Comparison of ENCODE assay signal across 8 cellular contexts in the genomic region with DNA sequence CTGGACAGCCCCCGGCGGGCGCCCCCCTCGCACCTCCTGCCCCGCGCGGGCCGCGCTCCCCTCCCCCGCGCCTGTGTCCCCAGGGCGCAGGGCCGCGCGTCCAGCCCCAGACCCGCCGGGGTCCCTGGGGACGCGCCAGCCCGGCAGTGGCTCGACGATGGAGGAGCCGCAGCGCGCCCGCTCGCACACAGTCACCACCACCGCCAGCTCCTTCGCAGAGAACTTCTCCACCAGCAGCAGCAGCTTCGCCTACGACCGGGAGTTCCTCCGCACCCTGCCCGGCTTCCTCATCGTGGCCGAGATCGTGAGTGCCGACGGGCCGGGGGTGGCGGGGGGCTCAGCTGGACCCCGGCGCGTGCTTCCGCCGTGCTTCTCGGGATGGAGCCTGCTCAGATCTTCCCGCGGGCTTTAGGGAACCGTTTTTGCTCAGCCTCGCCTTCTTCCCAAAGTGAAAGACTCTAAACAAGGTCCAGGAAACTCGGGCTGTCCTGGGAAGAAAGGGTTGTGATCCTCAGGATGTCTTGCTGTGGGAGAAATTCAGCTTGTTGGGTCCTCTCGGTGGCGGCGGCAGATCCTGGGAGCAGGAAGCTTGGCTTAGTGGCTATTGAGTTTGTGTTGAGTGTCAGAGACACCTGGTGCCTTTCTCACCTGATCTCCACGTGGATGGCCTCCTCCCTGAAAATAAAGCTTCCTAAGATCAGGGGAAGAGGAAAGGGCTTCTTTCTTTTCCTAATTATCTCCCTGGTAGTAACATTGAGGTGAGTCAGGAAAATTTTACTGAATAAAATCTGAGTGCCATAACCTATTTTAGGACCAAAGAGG. TPM values are rescaled to one million over a fixed set of nuclear protein-coding genes. Genes with fewer than 3 reads are reported as not detected.
DNase-seq lines count a peak whose midpoint lies in the region; ATAC-seq, FAIRE-seq and TF ChIP-seq lines count a peak whose summit lies in the region.

No MANE protein-coding gene starts in this region.

- TF ChIP-seq EP300 in suprapubic skin (IDR thresholded peaks at IDR 0.05): no peak

- intact Hi-C loops in endothelial cell of umbilical vein (cut with micrococcal nuclease): loop anchor here (1.0 to 5.0 kb wide), 4 partner anchors 12 to 332 kb away; a partner anchor contains a TSS

- no peaks in the 10 kb centered on the region for H4K20me1 ChIP-seq in endothelial cell of umbilical vein (replicated peaks; ENCODE audit: control insufficient read depth, extremely low read depth, insufficient read depth, low read length)

- 4% methylated on average over 4 of the region's 56 CpGs for WGBS in suprapubic skin

- H3K4me1 ChIP-seq in endothelial cell of umbilical vein (ENCODE audit: control insufficient read depth, extremely low read depth, insufficient read depth, low read length) (peaks cover 15% of the 10 kb centered on the region), mucosa of rectum (ENCODE audit: control insufficient read depth in 2 of 2, insufficient read depth in 2 of 2, low read length in 2 of 2) (peaks cover 3 to 10% of the 10 kb centered on the region in 2 donors), suprapubic skin (peaks cover 20% of the 10 kb centered on the region)

- POLR2A ChIA-PET in BJ (lab: Charles Lee): no interaction called here
- POLR2A ChIA-PET in endothelial cell of umbilical vein (lab: Charles Lee): interaction anchor here (0.6 kb wide), 1 partner anchor 10 kb away, joined by 12 read pairs; no protein-coding TSS in a partner anchor

- H3K9ac ChIP-seq in endothelial cell of umbilical vein (replicated peaks; ENCODE audit: extremely low read depth, insufficient read depth, low read length) (peak overlapping the region; percentile 33), mucosa of rectum (ENCODE audit: low read depth in 1 of 2, low read length in 2 of 2) (peak overlapping the region; percentile 62 to 70)

- H3K27me3 ChIP-seq in BJ (ENCODE audit: control insufficient read depth, insufficient read depth, low read length) (peaks cover 22% of the 10 kb centered on the region), endothelial cell of umbilical vein (ENCODE audit: control insufficient read depth in 2 of 2, insufficient read depth in 2 of 2, low read length in 2 of 2) (no peaks in the 10 kb centered on the region), mucosa of rectum (ENCODE audit: control insufficient read depth in 2 of 2, insufficient read depth in 2 of 2, low read length in 2 of 2) (peaks cover 0 to 3% of the 10 kb centered on the region in 2 donors), suprapubic skin (peaks cover 3% of the 10 kb centered on the region)

- DNase-seq in BJ (ENCODE audit: low read depth): no peak
- DNase-seq in NB4 (ENCODE audit: low read depth): peak; percentile 82
- DNase-seq in activated CD4-positive, alpha-beta T cell treated with anti-CD3 and anti-CD28 coated beads, Interleukin-2, amount 50 U/mL, for 4 hours: peak; percentile 33 to 40
- peak; percentile 49 for DNase-seq in endothelial cell of umbilical vein (ENCODE audit: low read depth, low spot score)
- peak in 1 of 2 donors; percentile 64 for DNase-seq in suprapubic skin (ENCODE audit: low spot score in 2 of 2)
- DNase-seq in middle frontal gyrus (ENCODE audit: extremely low spot score, low spot score): no peak

- no TSS peak for BruUV-seq in endothelial cell of umbilical vein (replicated peaks; lab: Mats Ljungman, UMichigan)

- H3K36me3 ChIP-seq in BJ (ENCODE audit: control insufficient read depth, insufficient read depth, low read length): no peaks in the 10 kb centered on the region
- no peaks in the 10 kb centered on the region for H3K36me3 ChIP-seq in endothelial cell of umbilical vein (ENCODE audit: control insufficient read depth in 2 of 2, extremely low read depth in 1 of 2, insufficient read depth in 2 of 2, low read length in 2 of 2)
- no peaks in the 10 kb centered on the region for H3K36me3 ChIP-seq in mucosa of rectum (ENCODE audit: control insufficient read depth in 2 of 2, insufficient read depth in 2 of 2, low read length in 2 of 2)
- no peaks in the 10 kb centered on the region for H3K36me3 ChIP-seq in suprapubic skin

- H3K79me2 ChIP-seq in endothelial cell of umbilical vein (ENCODE audit: control insufficient read depth, insufficient read depth, low read length): no peaks in the 10 kb centered on the region

- no peaks in the 10 kb centered on the region for H3K9me1 ChIP-seq in endothelial cell of umbilical vein (replicated peaks; ENCODE audit: control insufficient read depth, extremely low read depth, insufficient read depth, low read length)

- ATAC-seq in GM19463 (IDR thresholded peaks at IDR 0.05; ENCODE audit: unreplicated experiment): peak; percentile 31

- TF ChIP-seq CTCF in BJ (IDR thresholded peaks at IDR 0.05; ENCODE audit: insufficient read depth, low read depth, low read length) (no peak), NB4 (IDR thresholded peaks at IDR 0.05; ENCODE audit: low read depth, low read length) (no peak), endothelial cell of umbilical vein (IDR thresholded peaks at IDR 0.05; ENCODE audit: extremely low read depth in 1 of 2, insufficient read depth in 1 of 2, low read depth in 1 of 2, low read length in 2 of 2) (no peak), suprapubic skin (IDR thresholded peaks at IDR 0.05) (no peak)

- H3K27ac ChIP-seq in endothelial cell of umbilical vein (ENCODE audit: insufficient read depth, low read depth, low read length): no peak overlapping the region
- peak overlapping the region; percentile 57 to 58 for H3K27ac ChIP-seq in mucosa of rectum (ENCODE audit: low read depth in 2 of 2, low read length in 2 of 2)
- peak overlapping the region; percentile 69 for H3K27ac ChIP-seq in suprapubic skin

- CTCF ChIA-PET in BJ (lab: Yijun Ruan, JAX) (interaction anchor here (1.3 kb wide), 1 partner anchor 9 kb away, joined by 4 read pairs; no protein-coding TSS in a partner anchor), endothelial cell of umbilical vein (lab: Charles Lee) (interaction anchor here (0.9 to 2.4 kb wide), 17 partner anchors 10 to 423 kb away, joined by 3 to 27 read pairs (median 5); no protein-coding TSS in a partner anchor)

- H3K9me3 ChIP-seq in endothelial cell of umbilical vein (replicated peaks; ENCODE audit: control insufficient read depth, insufficient read depth, low read length) (no peaks in the 10 kb centered on the region), mucosa of rectum (ENCODE audit: control insufficient read depth in 2 of 2, low read length in 2 of 2) (no peaks in the 10 kb centered on the region), suprapubic skin (peaks cover 5% of the 10 kb centered on the region)

- H2AFZ ChIP-seq in endothelial cell of umbilical vein (ENCODE audit: low read depth, low read length): peak overlapping the region; percentile 38

- H3K4me2 ChIP-seq in endothelial cell of umbilical vein (ENCODE audit: insufficient read depth, low read length): peak overlapping the region; percentile 74

- peak; percentile 75 for FAIRE-seq in endothelial cell of umbilical vein (lab: Jason Lieb, UNC)

- dilution Hi-C loops in endothelial cell of umbilical vein (cut with MboI; ENCODE audit: extremely low pct_ligation_motif_present, low sequenced_read_pairs): no loop called here

- no peak for TF ChIP-seq POLR2A in NB4 (IDR thresholded peaks at IDR 0.05; ENCODE audit: extremely low read depth, insufficient read length)
- no peak for TF ChIP-seq POLR2A in endothelial cell of umbilical vein (IDR thresholded peaks at IDR 0.05; ENCODE audit: low read depth, low read length)
- TF ChIP-seq POLR2A in suprapubic skin (IDR thresholded peaks at IDR 0.05): no peak

- H3K4me3 ChIP-seq in BJ (ENCODE audit: low read depth, low read length) (peak overlapping the region; percentile 45), NB4 (ENCODE audit: low read depth, low read length) (peak overlapping the region; percentile 56), endothelial cell of umbilical vein (replicated peaks in 1 of 3; ENCODE audit: insufficient read depth in 1 of 3, low read depth in 1 of 3, low read length in 3 of 3) (peak overlapping the region; percentile 67 to 78 (median 70)), mucosa of rectum (ENCODE audit: low read length in 2 of 2) (peak overlapping the region; percentile 72 to 77), suprapubic skin (peak overlapping the region; percentile 87)

TF ChIP-seq in endothelial cell of umbilical vein, 7 proteins besides CTCF, POLR2A, EP300 and RAD21:
- no peak for TF ChIP-seq GATA2 (IDR thresholded peaks at IDR 0.05; ENCODE audit: insufficient read depth, insufficient read length, low read depth, low read length)
- TF ChIP-seq FOS (IDR thresholded peaks at IDR 0.05; ENCODE audit: borderline replicate concordance, insufficient read depth, low read length): no peak
- no peak for TF ChIP-seq JUN (IDR thresholded peaks at IDR 0.05; ENCODE audit: borderline replicate concordance, insufficient read depth, insufficient read length, low read depth)
- TF ChIP-seq POLR2AphosphoS5 (IDR thresholded peaks at IDR 0.05; ENCODE audit: insufficient read depth, low read depth, low read length): no peak
- no peak for TF ChIP-seq MYC (IDR thresholded peaks at IDR 0.05; ENCODE audit: low read depth, low read length)
- no peak for TF ChIP-seq EZH2 (IDR thresholded peaks at IDR 0.05; ENCODE audit: borderline replicate concordance, low read depth, low read length, severe bottlenecking)
- TF ChIP-seq, protein P1, sequence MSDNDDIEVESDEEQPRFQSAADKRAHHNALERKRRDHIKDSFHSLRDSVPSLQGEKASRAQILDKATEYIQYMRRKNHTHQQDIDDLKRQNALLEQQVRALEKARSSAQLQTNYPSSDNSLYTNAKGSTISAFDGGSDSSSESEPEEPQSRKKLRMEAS (IDR thresholded peaks at IDR 0.05; ENCODE audit: insufficient read depth, insufficient read length): no peak

RNA-seq across cellular contexts. Expression of a gene that starts 0.5 kb away (rescaled TPM):
- polyA plus RNA-seq in BJ (2011; rRNA removed) (0.18 and 0.39 TPM in 2 replicates), endothelial cell of umbilical vein (11.8 and 11.9 TPM in 2 replicates)
- not detected in 2 replicates for polyA minus RNA-seq in BJ (2011; rRNA and poly(A)+ RNA removed)
- total RNA-seq in endothelial cell of umbilical vein (7.3 and 8.1 TPM in 2 replicates), suprapubic skin (10 to 100 TPM in 2 of 4 donors, 1 to 10 TPM in 2; 7.4 to 16.3 (median 10.6) TPM)
- 5.4 and 5.8 TPM in 2 replicates for polyA plus RNA-seq in endothelial cell of umbilical vein (2011; cell fraction: cytosol; rRNA removed)
- polyA plus RNA-seq in endothelial cell of umbilical vein (2011; cell fraction: nucleus; rRNA removed): 4.3 and 4.5 TPM in 2 replicates
- 4.5 and 5.3 TPM in 2 replicates for polyA plus RNA-seq in endothelial cell of umbilical vein (2012)
- polyA minus RNA-seq in endothelial cell of umbilical vein: 4.0 and 4.8 TPM in 2 replicates
- polyA minus RNA-seq in endothelial cell of umbilical vein (2011; cell fraction: cytosol; rRNA and poly(A)+ RNA removed): not detected
- polyA minus RNA-seq in endothelial cell of umbilical vein (2011; cell fraction: nucleus; rRNA and poly(A)+ RNA removed): 2.4 and 2.5 TPM in 2 replicates

Comparison
In these comparisons a context has a peak if more than half of its experiments do, and no peak if none do; other contexts are left out.
1. DNase-seq: peak in NB4 (single experiment), activated CD4-positive, alpha-beta T cell treated with anti-CD3 and anti-CD28 coated beads, Interleukin-2, amount 50 U/mL, for 4 hours (2 of 2) and endothelial cell of umbilical vein (single experiment); none in BJ (single experiment) and middle frontal gyrus (single experiment).
2. Peak in every context shown above with its lines, with median percentiles within 50 percentile points of each other: H3K4me3 ChIP-seq.